ENCODE assay signal across 10 cellular contexts in the genomic region with DNA sequence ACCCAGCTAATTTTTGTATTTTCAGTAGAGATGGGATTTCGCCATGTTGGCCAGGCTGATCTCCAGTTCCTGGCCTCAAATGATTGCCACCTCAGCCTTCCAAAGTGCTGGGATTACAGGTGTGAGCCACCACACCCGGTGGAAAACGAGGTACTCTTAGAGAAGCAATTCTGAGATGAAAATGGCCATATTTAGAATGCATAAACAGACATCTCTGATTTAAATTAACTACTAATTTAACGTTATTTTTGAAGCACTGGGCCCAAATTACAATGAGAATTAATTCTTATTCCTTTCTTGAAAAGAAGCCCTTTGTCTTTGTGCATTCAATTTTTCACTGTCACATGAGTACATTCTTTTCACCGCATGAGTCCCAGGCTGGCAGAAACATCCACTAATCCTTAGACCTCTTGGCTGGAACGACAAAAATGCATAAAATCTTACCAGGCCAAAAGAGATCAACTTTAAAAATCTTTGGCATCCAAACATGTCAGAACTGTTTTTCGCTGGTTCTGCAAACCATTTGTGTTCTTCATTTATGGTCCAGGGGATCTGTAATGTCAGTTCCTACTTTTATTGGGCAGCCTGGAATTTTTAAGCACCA.
DNase-seq lines count a peak whose midpoint lies in the region; FAIRE-seq and TF ChIP-seq lines count a peak whose summit lies in the region.
"Had no signal": no experiment of that assay in that cellular context is flagged by ENCODE, and none has a peak within 500 bp of the region (broad histone marks: within the 10 kb centered on the region; RNA-seq: fewer than 3 reads in every experiment).

No MANE protein-coding gene starts in this region.

- no peak for FAIRE-seq in GM19239 (lab: Jason Lieb, UNC)

- DNase-seq in activated CD4-positive, alpha-beta T cell treated with anti-CD3 and anti-CD28 coated beads, Interleukin-2, amount 10 ng/mL, durations not matched to agents 24 days and 14 days, result no peak
- no peak for DNase-seq in activated CD4-positive, alpha-beta T cell treated with anti-CD3 and anti-CD28 coated beads, Interleukin-2, amount 10 ng/mL, durations not matched to agents 7 days and 5 days
- DNase-seq in astrocyte of the cerebellum (ENCODE audit: low read depth) (peak; percentile 66), kidney tubule cell (ENCODE audit: low spot score) (peak; percentile 55), transverse colon (no peak), COLO829 (ENCODE audit: low spot score) (no peak), GM19239 (ENCODE audit: insufficient read length, low spot score) (no peak), NCI-H1436 (lab: John Stamatoyannopoulos, UW) (no peak)

- H3K27me3 Mint-ChIP-seq in activated CD4-positive, alpha-beta T cell treated with anti-CD3 and anti-CD28 coated beads, Interleukin-2, amount 10 ng/mL, durations not matched to agents 24 days and 14 days, result peaks cover 18% of the 10 kb centered on the region
- peaks cover 10% of the 10 kb centered on the region for H3K27me3 Mint-ChIP-seq in activated CD4-positive, alpha-beta T cell treated with anti-CD3 and anti-CD28 coated beads, Interleukin-2, amount 10 ng/mL, durations not matched to agents 7 days and 5 days

- peaks cover 13 to 80% (median 44%) of the 10 kb centered on the region in 4 donors for H3K4me1 ChIP-seq in transverse colon
- H3K4me1 ChIP-seq: adrenal gland had no signal

- H3K9me3 ChIP-seq in transverse colon, result no peaks in the 10 kb centered on the region
- H3K9me3 ChIP-seq: adrenal gland had no signal

- 68 to 72% methylated on average over 7 of the region's 7 CpGs for WGBS in transverse colon (ENCODE audit: low coverage in 1 of 2), 2 donors

- H3K9me3 Mint-ChIP-seq in activated CD4-positive, alpha-beta T cell treated with anti-CD3 and anti-CD28 coated beads, Interleukin-2, amount 10 ng/mL, durations not matched to agents 24 days and 14 days, result no peaks in the 10 kb centered on the region
- no peaks in the 10 kb centered on the region for H3K9me3 Mint-ChIP-seq in activated CD4-positive, alpha-beta T cell treated with anti-CD3 and anti-CD28 coated beads, Interleukin-2, amount 10 ng/mL, durations not matched to agents 7 days and 5 days

- no peak overlapping the region for H3K4me3 Mint-ChIP-seq in activated CD4-positive, alpha-beta T cell treated with anti-CD3 and anti-CD28 coated beads, Interleukin-2, amount 10 ng/mL, durations not matched to agents 24 days and 14 days
- no peak overlapping the region for H3K4me3 Mint-ChIP-seq in activated CD4-positive, alpha-beta T cell treated with anti-CD3 and anti-CD28 coated beads, Interleukin-2, amount 10 ng/mL, durations not matched to agents 7 days and 5 days

- in situ Hi-C loops in astrocyte of the cerebellum (cut with HindIII; ENCODE audit: low sequenced_read_pairs) (no loop called here), transverse colon (cut with MboI; ENCODE audit: low pct_ligation_motif_present in 1 of 4, low pct_unique_long_range_greater_than_20kb in 1 of 4, low sequenced_read_pairs in 3 of 4) (loop anchor here (10.0 to 25.0 kb wide), 5 partner anchors 127 to 640 kb away; a partner anchor contains a TSS)

- TF ChIP-seq POLR2A in transverse colon (IDR thresholded peaks at IDR 0.05), result no peak

- peak overlapping the region; percentile 55 for H3K27ac Mint-ChIP-seq in activated CD4-positive, alpha-beta T cell treated with anti-CD3 and anti-CD28 coated beads, Interleukin-2, amount 10 ng/mL, durations not matched to agents 24 days and 14 days
- H3K27ac Mint-ChIP-seq in activated CD4-positive, alpha-beta T cell treated with anti-CD3 and anti-CD28 coated beads, Interleukin-2, amount 10 ng/mL, durations not matched to agents 7 days and 5 days, result no peak overlapping the region

- TF ChIP-seq EP300 in transverse colon (IDR thresholded peaks at IDR 0.05; ENCODE audit: low read depth), result no peak

- no peaks in the 10 kb centered on the region for H3K36me3 Mint-ChIP-seq in activated CD4-positive, alpha-beta T cell treated with anti-CD3 and anti-CD28 coated beads, Interleukin-2, amount 10 ng/mL, durations not matched to agents 24 days and 14 days (ENCODE audit: low read depth)
- H3K36me3 Mint-ChIP-seq in activated CD4-positive, alpha-beta T cell treated with anti-CD3 and anti-CD28 coated beads, Interleukin-2, amount 10 ng/mL, durations not matched to agents 7 days and 5 days (ENCODE audit: low read depth), result no peaks in the 10 kb centered on the region

- TF ChIP-seq CTCF in astrocyte of the cerebellum (IDR thresholded peaks at IDR 0.05; ENCODE audit: low read depth, low read length, missing control alignments) (no peak), transverse colon (IDR thresholded peaks at IDR 0.05) (no peak)

- POLR2A ChIA-PET in activated CD4-positive, alpha-beta T cell treated with anti-CD3 and anti-CD28 coated beads, Interleukin-2, amount 10 ng/mL, durations not matched to agents 7 days and 5 days (lab: Charles Lee), result no interaction called here

- CTCF ChIA-PET in activated CD4-positive, alpha-beta T cell treated with anti-CD3 and anti-CD28 coated beads, Interleukin-2, amount 10 ng/mL, durations not matched to agents 7 days and 5 days (lab: Charles Lee), result no interaction called here

- no peaks in the 10 kb centered on the region for H3K36me3 ChIP-seq in transverse colon
- H3K36me3 ChIP-seq: adrenal gland had no signal

- H3K4me3 ChIP-seq in astrocyte of the cerebellum (ENCODE audit: low read depth, low read length) (no peak overlapping the region), transverse colon (no peak overlapping the region)
- H3K4me3 ChIP-seq: adrenal gland had no signal

- H3K27me3 ChIP-seq in transverse colon, result no peaks in the 10 kb centered on the region

- H3K27ac ChIP-seq in transverse colon, result peak overlapping the region; percentile 64 to 77 (median 74)
- H3K27ac ChIP-seq: adrenal gland, HL-60 had no signal

- H3K4me1 Mint-ChIP-seq in activated CD4-positive, alpha-beta T cell treated with anti-CD3 and anti-CD28 coated beads, Interleukin-2, amount 10 ng/mL, durations not matched to agents 24 days and 14 days, result peaks cover 8% of the 10 kb centered on the region
- H3K4me1 Mint-ChIP-seq in activated CD4-positive, alpha-beta T cell treated with anti-CD3 and anti-CD28 coated beads, Interleukin-2, amount 10 ng/mL, durations not matched to agents 7 days and 5 days, result peaks cover 5% of the 10 kb centered on the region

- intact Hi-C loops in activated CD4-positive, alpha-beta T cell treated with anti-CD3 and anti-CD28 coated beads, Interleukin-2, amount 10 ng/mL, durations not matched to agents 24 days and 14 days (cut with micrococcal nuclease), result loop anchor here (1.0 to 2.0 kb wide), 2 partner anchors 61 to 131 kb away; a partner anchor contains a TSS
- intact Hi-C loops in transverse colon (cut with DNase I; ENCODE audit: low total_unique reads), result no loop called here

Comparison
In these comparisons a context has a peak if more than half of its experiments do, and no peak if none do; other contexts are left out.
1. DNase-seq: peak in astrocyte of the cerebellum (single experiment) and kidney tubule cell (single experiment); none in activated CD4-positive, alpha-beta T cell treated with anti-CD3 and anti-CD28 coated beads, Interleukin-2, amount 10 ng/mL, durations not matched to agents 24 days and 14 days (single experiment), activated CD4-positive, alpha-beta T cell treated with anti-CD3 and anti-CD28 coated beads, Interleukin-2, amount 10 ng/mL, durations not matched to agents 7 days and 5 days (single experiment), transverse colon (single experiment), COLO829 (single experiment), GM19239 (single experiment) and NCI-H1436 (single experiment).